8 cellular contexts compared by ENCODE assay signal in genomic region chr3:186570096-186570940, GRCh38. TPM values are rescaled to one million over a fixed set of nuclear protein-coding genes. Genes with fewer than 3 reads are reported as not detected.
DNase-seq lines count a peak whose midpoint lies in the region; ATAC-seq and TF ChIP-seq lines count a peak whose summit lies in the region.

Gene DNAJB11 (plus strand): TSS chr3:186570720. CDS start chr3:186570898, 178 bp downstream.

- H3K27me3 Mint-ChIP-seq in activated T-helper 17 cell treated with anti-CD3 and anti-CD28 coated beads, Interleukin-2, amount 50 U/mL, for 72 hours = no peaks in the 10 kb centered on the region
- H3K27me3 Mint-ChIP-seq in naive B cell = no peaks in the 10 kb centered on the region
- H3K27me3 Mint-ChIP-seq in stimulated activated memory B cell treated with anti-CD40 and anti-IgM and Interleukin-4, amounts not matched to agents 10 μg/mL and 1 μg/mL and 100 μg/mL, for 72 hours = no peaks in the 10 kb centered on the region

- ATAC-seq in activated T-helper 17 cell treated with anti-CD3 and anti-CD28 coated beads, Interleukin-2, amount 50 U/mL, for 72 hours (replicated peaks) = peak; percentile 93
- ATAC-seq in naive B cell (ENCODE audit: low read depth in 2 of 2) = peak; percentile 81 to 83
- ATAC-seq in stimulated activated memory B cell treated with anti-CD40 and anti-IgM and Interleukin-4, amounts not matched to agents 10 μg/mL and 1 μg/mL and 100 μg/mL, for 72 hours = peak; percentile 93

- peaks cover 53% of the 10 kb centered on the region for H3K36me3 Mint-ChIP-seq in activated T-helper 17 cell treated with anti-CD3 and anti-CD28 coated beads, Interleukin-2, amount 50 U/mL, for 72 hours (ENCODE audit: low read depth)
- H3K36me3 Mint-ChIP-seq in naive B cell = no peaks in the 10 kb centered on the region
- no peaks in the 10 kb centered on the region for H3K36me3 Mint-ChIP-seq in stimulated activated memory B cell treated with anti-CD40 and anti-IgM and Interleukin-4, amounts not matched to agents 10 μg/mL and 1 μg/mL and 100 μg/mL, for 72 hours

- peak within 1 kb of the TSS; percentile 97 for H3K4me3 Mint-ChIP-seq in activated T-helper 17 cell treated with anti-CD3 and anti-CD28 coated beads, Interleukin-2, amount 50 U/mL, for 72 hours
- H3K4me3 Mint-ChIP-seq in naive B cell = peak within 1 kb of the TSS; percentile 90 to 99 (median 96)
- H3K4me3 Mint-ChIP-seq in stimulated activated memory B cell treated with anti-CD40 and anti-IgM and Interleukin-4, amounts not matched to agents 10 μg/mL and 1 μg/mL and 100 μg/mL, for 72 hours = peak within 1 kb of the TSS; percentile 94

- H3K4me1 Mint-ChIP-seq in activated T-helper 17 cell treated with anti-CD3 and anti-CD28 coated beads, Interleukin-2, amount 50 U/mL, for 72 hours = peaks cover 25% of the 10 kb centered on the region
- H3K4me1 Mint-ChIP-seq in naive B cell = peaks cover 33 to 51% (median 50%) of the 10 kb centered on the region in 3 donors
- peaks cover 55% of the 10 kb centered on the region for H3K4me1 Mint-ChIP-seq in stimulated activated memory B cell treated with anti-CD40 and anti-IgM and Interleukin-4, amounts not matched to agents 10 μg/mL and 1 μg/mL and 100 μg/mL, for 72 hours

- TF ChIP-seq CTCF in LNCaP clone FGC (IDR thresholded peaks at IDR 0.05; ENCODE audit: control insufficient read depth, extremely low read depth, insufficient read depth) = no peak
- TF ChIP-seq CTCF in RWPE1 (conservative IDR thresholded peaks at IDR 0.05; ENCODE audit: low read depth) = no peak

- DNase-seq in Daoy (ENCODE audit: low read depth) = peak; percentile 99
- peak; percentile 98 for DNase-seq in GOT3 (lab: John Stamatoyannopoulos, UW)
- peak; percentile 100 for DNase-seq in LNCaP clone FGC (ENCODE audit: low read depth)
- DNase-seq in RWPE1 (ENCODE audit: low spot score) = peak; percentile 100
- peak; percentile 100 for DNase-seq in fibroblast of gingiva (ENCODE audit: low read depth)
- DNase-seq in naive B cell = peak; percentile 98

- POLR2A ChIA-PET in RWPE1 (lab: Yijun Ruan, JAX; ENCODE audit: low non-redundant PET) = interaction anchor here (1.1 kb wide), 1 partner anchor 213 kb away, joined by 3 read pairs; the partner anchor contains the start of gene EIF4A2

- CTCF ChIA-PET in RWPE1 (lab: Yijun Ruan, JAX) = interaction anchor here (0.5 to 2.0 kb wide), 4 partner anchors 28 to 184 kb away, joined by 3 to 6 read pairs (median 3); no protein-coding TSS in a partner anchor

- peak within 1 kb of the TSS; percentile 97 for H3K27ac Mint-ChIP-seq in activated T-helper 17 cell treated with anti-CD3 and anti-CD28 coated beads, Interleukin-2, amount 50 U/mL, for 72 hours
- peak within 1 kb of the TSS; percentile 96 to 99 (median 98) for H3K27ac Mint-ChIP-seq in naive B cell
- H3K27ac Mint-ChIP-seq in stimulated activated memory B cell treated with anti-CD40 and anti-IgM and Interleukin-4, amounts not matched to agents 10 μg/mL and 1 μg/mL and 100 μg/mL, for 72 hours = peak within 1 kb of the TSS; percentile 93

- H3K4me3 ChIP-seq in LNCaP clone FGC (ENCODE audit: low read depth, low read length) = peak within 1 kb of the TSS; percentile 90

- no peaks in the 10 kb centered on the region for H3K9me3 Mint-ChIP-seq in activated T-helper 17 cell treated with anti-CD3 and anti-CD28 coated beads, Interleukin-2, amount 50 U/mL, for 72 hours
- no peaks in the 10 kb centered on the region for H3K9me3 Mint-ChIP-seq in naive B cell
- H3K9me3 Mint-ChIP-seq in stimulated activated memory B cell treated with anti-CD40 and anti-IgM and Interleukin-4, amounts not matched to agents 10 μg/mL and 1 μg/mL and 100 μg/mL, for 72 hours = no peaks in the 10 kb centered on the region

- H3K27ac ChIP-seq in RWPE1 = peak within 1 kb of the TSS; percentile 70

RNA-seq across cellular contexts. Expression of gene DNAJB11, which starts in this region (rescaled TPM):
- 137 and 142 TPM in 2 replicates for total RNA-seq in Daoy (2014; rRNA removed; shearing (Covaris generic))
- total RNA-seq in activated T-helper 17 cell treated with anti-CD3 and anti-CD28 coated beads, Interleukin-2, amount 50 U/mL, for 72 hours = 10 to 100 TPM; 22.4 to 46.7 TPM
- polyA plus RNA-seq in naive B cell (ENCODE audit: low read depth in 6 of 6) = 10 to 100 TPM; 31.3 to 41.1 (median 37.7) TPM

Comparison
In these comparisons a context has a peak if more than half of its experiments do, and no peak if none do; other contexts are left out.
1. Peak in every context shown above with its lines: DNase-seq, ATAC-seq, H3K4me3 ChIP-seq and H3K27ac ChIP-seq.